ENCODE assay signal across 8 cellular contexts in the genomic region with DNA sequence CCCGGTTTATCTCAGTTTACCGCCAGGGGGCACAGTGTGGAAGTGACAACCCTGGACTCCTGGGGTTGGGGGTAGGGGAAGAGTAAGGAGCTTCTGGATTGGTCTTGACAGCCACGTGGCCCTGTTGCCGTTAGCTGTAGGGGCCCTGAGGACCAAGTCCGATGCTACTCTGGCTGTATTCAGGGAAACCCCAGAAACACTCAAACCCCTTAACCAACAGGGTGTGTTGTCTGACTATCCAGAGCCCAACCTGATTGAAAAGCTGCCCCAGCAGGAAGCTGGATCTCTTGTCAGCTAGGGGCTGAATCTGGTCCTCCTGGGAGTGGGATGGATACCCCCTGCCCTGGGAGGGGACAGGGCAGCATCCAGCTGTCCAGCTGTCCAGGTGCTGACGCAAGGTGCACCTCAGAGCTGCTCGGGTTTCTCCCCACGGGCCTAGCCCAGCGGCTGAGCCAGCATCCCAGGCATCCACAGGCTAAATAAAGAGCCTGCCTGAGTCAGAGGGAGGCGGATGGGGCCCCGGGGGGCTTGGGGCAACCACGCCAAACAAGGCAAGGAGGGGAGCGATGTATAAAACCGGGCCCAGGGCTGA. TPM values are rescaled to one million over a fixed set of nuclear protein-coding genes. Genes with fewer than 3 reads are reported as not detected.
A peak's percentile ranks its signal among the peaks of the same experiment; 100 is the strongest.
DNase-seq lines count a peak whose midpoint lies in the region; ATAC-seq and TF ChIP-seq lines count a peak whose summit lies in the region.

No MANE protein-coding gene starts in this region.

- no peak overlapping the region for H3K4me3 ChIP-seq in GM06990 (replicated peaks; ENCODE audit: low read depth, low read length)
- H3K4me3 ChIP-seq in skeletal muscle cell (ENCODE audit: low read depth, low read length): no peak overlapping the region

- ATAC-seq in left cardiac atrium: peak in 1 of 2 donors; percentile 14
- ATAC-seq in HG03095 (IDR thresholded peaks at IDR 0.05; ENCODE audit: unreplicated experiment): no peak

- intact Hi-C loops in left cardiac atrium (cut with DNase I): no loop called here

- peak; percentile 58 for TF ChIP-seq CTCF in GM06990 (IDR thresholded peaks at IDR 0.05; ENCODE audit: insufficient read depth, low read length, poor library complexity, severe bottlenecking)

- no peak overlapping the region for H3K4me3 Mint-ChIP-seq in activated naive CD4-positive, alpha-beta T cell treated with anti-CD3 and anti-CD28 coated beads, Interleukin-2, amount 50 U/mL, for 24 hours

- no peaks in the 10 kb centered on the region for H3K36me3 ChIP-seq in GM06990 (ENCODE audit: control insufficient read depth, insufficient read depth, low read length)

- H3K36me3 Mint-ChIP-seq in activated naive CD4-positive, alpha-beta T cell treated with anti-CD3 and anti-CD28 coated beads, Interleukin-2, amount 50 U/mL, for 24 hours: no peaks in the 10 kb centered on the region

- DNase-seq in GM06990 (ENCODE audit: extremely low read depth, insufficient read length): peak; percentile 35
- DNase-seq in HuH-7.5 (ENCODE audit: low spot score): peak; percentile 93
- peak; percentile 76 to 84 for DNase-seq in SHP77 (lab: John Stamatoyannopoulos, UW)
- DNase-seq in left cardiac atrium: peak; percentile 67
- DNase-seq in skeletal muscle cell (ENCODE audit: low read depth): peak; percentile 49
- DNase-seq in NCI-H2196 treated with DMSO at 0.1 percent for 48 hours (lab: John Stamatoyannopoulos, UW; ENCODE audit: unreplicated experiment): no peak

- H3K4me1 Mint-ChIP-seq in activated naive CD4-positive, alpha-beta T cell treated with anti-CD3 and anti-CD28 coated beads, Interleukin-2, amount 50 U/mL, for 24 hours: peaks cover 35% of the 10 kb centered on the region

- H3K27ac Mint-ChIP-seq in activated naive CD4-positive, alpha-beta T cell treated with anti-CD3 and anti-CD28 coated beads, Interleukin-2, amount 50 U/mL, for 24 hours: peak overlapping the region; percentile 23

- H3K27me3 ChIP-seq in GM06990 (replicated peaks; ENCODE audit: control insufficient read depth, insufficient read depth, low read length): no peaks in the 10 kb centered on the region; the same call in 1 of the 2 replicates

- no peaks in the 10 kb centered on the region for H3K9me3 Mint-ChIP-seq in activated naive CD4-positive, alpha-beta T cell treated with anti-CD3 and anti-CD28 coated beads, Interleukin-2, amount 50 U/mL, for 24 hours

- H3K27me3 Mint-ChIP-seq in activated naive CD4-positive, alpha-beta T cell treated with anti-CD3 and anti-CD28 coated beads, Interleukin-2, amount 50 U/mL, for 24 hours: peaks cover 21% of the 10 kb centered on the region

RNA-seq across cellular contexts. Expression of gene GMPPA, which starts 3.1 kb away (rescaled TPM):
- 10 to 100 TPM; 29.0 to 30.0 TPM for total RNA-seq in left cardiac atrium

RNA-seq across cellular contexts. Expression of gene ASIC4, which starts 18.7 kb away (rescaled TPM):
- under 1 TPM in 1 of 2 donors, not detected in 1; 0.32 TPM for total RNA-seq in left cardiac atrium

RNA-seq across cellular contexts. Expression of gene CHPF, which starts 48.0 kb away (rescaled TPM):
- 100 to 1,000 TPM in 1 of 2 donors, 10 to 100 TPM in 1; 72.4 to 113 TPM for total RNA-seq in left cardiac atrium

RNA-seq across cellular contexts. Expression of gene TMEM198, which starts 48.2 kb away (rescaled TPM):
- total RNA-seq in left cardiac atrium: 1 to 10 TPM; 3.2 to 4.1 TPM
